Comparison of ENCODE assay signal across 1 cellular context in the genomic region with DNA sequence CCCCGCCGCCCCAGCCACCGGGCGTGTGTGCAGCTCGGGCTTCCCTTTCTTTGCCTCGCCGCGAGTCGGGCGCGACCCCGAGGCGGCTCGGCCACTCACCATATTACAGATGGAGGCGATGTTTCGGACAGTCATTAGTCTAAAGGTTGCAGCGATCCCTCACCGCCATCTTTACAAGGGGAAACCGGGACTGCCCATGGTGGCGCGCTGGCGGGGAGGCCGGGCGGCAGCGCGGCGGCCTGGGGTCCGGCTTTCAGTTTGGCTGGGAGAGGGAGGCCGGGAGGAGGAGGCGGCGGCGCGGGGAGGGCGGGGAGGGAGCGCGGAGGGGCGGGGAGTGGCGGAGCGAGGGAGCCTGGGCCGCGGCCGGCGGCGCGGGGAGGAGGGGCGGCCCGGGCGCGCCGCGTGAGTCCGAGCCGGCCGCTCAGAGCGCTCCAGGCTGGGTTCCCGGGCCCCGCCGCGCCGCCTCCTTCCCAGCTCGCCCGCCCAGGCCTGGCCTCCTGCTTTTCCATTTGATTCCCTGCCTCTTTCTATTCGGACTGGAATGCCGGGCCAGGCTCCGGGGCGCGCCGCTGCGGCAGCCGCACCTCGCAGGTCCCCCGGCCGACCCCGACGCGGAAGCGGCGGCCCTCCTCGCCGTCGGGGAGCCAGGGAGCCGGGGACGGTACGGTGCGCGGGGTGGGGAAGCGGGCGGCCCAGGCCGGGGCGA.
TF ChIP-seq lines count a peak whose summit lies in the region.

A gene with protein sequence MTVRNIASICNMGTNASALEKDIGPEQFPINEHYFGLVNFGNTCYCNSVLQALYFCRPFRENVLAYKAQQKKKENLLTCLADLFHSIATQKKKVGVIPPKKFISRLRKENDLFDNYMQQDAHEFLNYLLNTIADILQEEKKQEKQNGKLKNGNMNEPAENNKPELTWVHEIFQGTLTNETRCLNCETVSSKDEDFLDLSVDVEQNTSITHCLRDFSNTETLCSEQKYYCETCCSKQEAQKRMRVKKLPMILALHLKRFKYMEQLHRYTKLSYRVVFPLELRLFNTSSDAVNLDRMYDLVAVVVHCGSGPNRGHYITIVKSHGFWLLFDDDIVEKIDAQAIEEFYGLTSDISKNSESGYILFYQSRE (minus strand): TSS at position 286 of the 706 bp plus-strand sequence. CDS start 151 bp downstream, at position 135.

TF ChIP-seq in HepG2, 621 proteins besides CTCF, POLR2A, EP300 and RAD21 (continued from another document and continues in another):
- TF ChIP-seq, protein P1, sequence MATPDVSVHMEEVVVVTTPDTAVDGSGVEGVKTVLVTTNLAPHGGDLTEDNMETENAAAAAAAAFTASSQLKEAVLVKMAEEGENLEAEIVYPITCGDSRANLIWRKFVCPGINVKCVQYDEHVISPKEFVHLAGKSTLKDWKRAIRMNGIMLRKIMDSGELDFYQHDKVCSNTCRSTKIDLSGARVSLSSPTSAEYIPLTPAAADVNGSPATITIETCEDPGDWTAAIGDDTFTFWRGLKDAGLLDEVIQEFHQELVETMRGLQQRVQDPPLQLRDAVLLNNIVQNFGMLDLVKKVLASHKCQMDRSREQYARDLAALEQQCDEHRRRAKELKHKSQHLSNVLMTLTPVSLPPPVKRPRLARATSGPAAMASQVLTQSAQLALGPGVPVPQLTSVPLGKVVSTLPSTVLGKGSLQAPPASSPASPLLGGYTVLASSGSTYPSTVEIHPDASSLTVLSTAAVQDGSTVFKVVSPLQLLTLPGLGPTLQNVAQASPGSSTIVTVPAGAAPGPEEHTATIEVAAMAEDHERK (CRISPR knock-in tag; IDR thresholded peaks at IDR 0.05; ENCODE audit: low read depth), result no peak
- TF ChIP-seq SPEN (CRISPR knock-in tag; IDR thresholded peaks at IDR 0.05; ENCODE audit: low read depth) (peak; percentile 41; the same call in 1 of the 2 replicates), KMT2B (CRISPR knock-in tag; IDR thresholded peaks at IDR 0.05) (peak; percentile 48), ZNF777 (CRISPR knock-in tag; IDR thresholded peaks at IDR 0.05) (peak; percentile 97), ZNF570 (CRISPR knock-in tag; IDR thresholded peaks at IDR 0.05; ENCODE audit: borderline replicate concordance) (no peak), TOPORS (CRISPR knock-in tag; IDR thresholded peaks at IDR 0.05) (peak; percentile 25; the same call in 1 of the 2 replicates), GTF2F1 (IDR thresholded peaks at IDR 0.05; ENCODE audit: low read length) (no peak), MYC (CRISPR knock-in tag; IDR thresholded peaks at IDR 0.05; ENCODE audit: borderline replicate concordance) (no peak), ZNF569 (CRISPR knock-in tag; IDR thresholded peaks at IDR 0.05; ENCODE audit: borderline replicate concordance) (no peak), MXD4 (CRISPR knock-in tag; IDR thresholded peaks at IDR 0.05) (0 out of 2 replicates have a peak, but pooled peaks have one; percentile 7), ZNF430 (CRISPR knock-in tag; IDR thresholded peaks at IDR 0.05) (no peak), YEATS4 (CRISPR knock-in tag; IDR thresholded peaks at IDR 0.05; ENCODE audit: borderline replicate concordance) (peak; percentile 67; the same call in 1 of the 2 replicates), ZNF776 (CRISPR knock-in tag; IDR thresholded peaks at IDR 0.05) (peak; percentile 51), MAZ (IDR thresholded peaks at IDR 0.05; ENCODE audit: borderline replicate concordance, low read depth, low read length) (peak; percentile 64; the same call in 1 of the 2 replicates), MAZ (CRISPR knock-in tag; IDR thresholded peaks at IDR 0.05; ENCODE audit: low read depth) (no peak), GABPB1 (CRISPR knock-in tag; IDR thresholded peaks at IDR 0.05) (0 out of 2 replicates have a peak, but pooled peaks have one; percentile 16), ZNF263 (CRISPR knock-in tag; IDR thresholded peaks at IDR 0.05) (no peak), ZNF234 (CRISPR knock-in tag; conservative IDR thresholded peaks at IDR 0.05) (0 out of 2 replicates have a peak, but pooled peaks have one; percentile 48), HNF4G (IDR thresholded peaks at IDR 0.05; ENCODE audit: borderline replicate concordance, low read depth, low read length) (no peak), HNF4G (CRISPR knock-in tag; IDR thresholded peaks at IDR 0.05; ENCODE audit: borderline replicate concordance, low read depth) (no peak), TMF1 (CRISPR knock-in tag; IDR thresholded peaks at IDR 0.05; ENCODE audit: low read depth) (0 out of 2 replicates have a peak, but pooled peaks have one; percentile 4), RCOR2 (CRISPR knock-in tag; IDR thresholded peaks at IDR 0.05) (no peak), ZNF543 (CRISPR knock-in tag; IDR thresholded peaks at IDR 0.05) (0 out of 2 replicates have a peak, but pooled peaks have one; percentile 55), FOXO1 (CRISPR knock-in tag; IDR thresholded peaks at IDR 0.05) (0 out of 2 replicates have a peak, but pooled peaks have one; percentile 12), SALL2 (CRISPR knock-in tag; IDR thresholded peaks at IDR 0.05) (peak; percentile 37; the same call in 1 of the 2 replicates), HDAC1 (CRISPR knock-in tag; IDR thresholded peaks at IDR 0.05) (0 out of 2 replicates have a peak, but pooled peaks have one; percentile 14), KDM2A (CRISPR knock-in tag; IDR thresholded peaks at IDR 0.05; ENCODE audit: borderline replicate concordance, low read depth) (peak; percentile 23; the same call in 1 of the 2 replicates), POLR2AphosphoS5 (IDR thresholded peaks at IDR 0.05; ENCODE audit: low read depth, low read length) (peak; percentile 47; the same call in 1 of the 2 replicates), ZNF143 (CRISPR knock-in tag; IDR thresholded peaks at IDR 0.05) (0 out of 2 replicates have a peak, but pooled peaks have one; percentile 7), ZNF773 (CRISPR knock-in tag; IDR thresholded peaks at IDR 0.05; ENCODE audit: borderline replicate concordance) (peak; percentile 22; the same call in 1 of the 2 replicates), ZNF207 (IDR thresholded peaks at IDR 0.05; ENCODE audit: borderline replicate concordance) (no peak), PHF8 (CRISPR knock-in tag; IDR thresholded peaks at IDR 0.05) (peak; percentile 80), ZFY (CRISPR knock-in tag; IDR thresholded peaks at IDR 0.05) (peak; percentile 85), MIER2 (CRISPR knock-in tag; IDR thresholded peaks at IDR 0.05) (no peak), RBM22 (optimal IDR thresholded peaks at IDR 0.05; ENCODE audit: low read length) (no peak)
- TF ChIP-seq, protein P2, sequence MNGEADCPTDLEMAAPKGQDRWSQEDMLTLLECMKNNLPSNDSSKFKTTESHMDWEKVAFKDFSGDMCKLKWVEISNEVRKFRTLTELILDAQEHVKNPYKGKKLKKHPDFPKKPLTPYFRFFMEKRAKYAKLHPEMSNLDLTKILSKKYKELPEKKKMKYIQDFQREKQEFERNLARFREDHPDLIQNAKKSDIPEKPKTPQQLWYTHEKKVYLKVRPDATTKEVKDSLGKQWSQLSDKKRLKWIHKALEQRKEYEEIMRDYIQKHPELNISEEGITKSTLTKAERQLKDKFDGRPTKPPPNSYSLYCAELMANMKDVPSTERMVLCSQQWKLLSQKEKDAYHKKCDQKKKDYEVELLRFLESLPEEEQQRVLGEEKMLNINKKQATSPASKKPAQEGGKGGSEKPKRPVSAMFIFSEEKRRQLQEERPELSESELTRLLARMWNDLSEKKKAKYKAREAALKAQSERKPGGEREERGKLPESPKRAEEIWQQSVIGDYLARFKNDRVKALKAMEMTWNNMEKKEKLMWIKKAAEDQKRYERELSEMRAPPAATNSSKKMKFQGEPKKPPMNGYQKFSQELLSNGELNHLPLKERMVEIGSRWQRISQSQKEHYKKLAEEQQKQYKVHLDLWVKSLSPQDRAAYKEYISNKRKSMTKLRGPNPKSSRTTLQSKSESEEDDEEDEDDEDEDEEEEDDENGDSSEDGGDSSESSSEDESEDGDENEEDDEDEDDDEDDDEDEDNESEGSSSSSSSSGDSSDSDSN (CRISPR knock-in tag; IDR thresholded peaks at IDR 0.05), result peak; percentile 83; the same call in 1 of the 2 replicates
- TF ChIP-seq, protein P3, sequence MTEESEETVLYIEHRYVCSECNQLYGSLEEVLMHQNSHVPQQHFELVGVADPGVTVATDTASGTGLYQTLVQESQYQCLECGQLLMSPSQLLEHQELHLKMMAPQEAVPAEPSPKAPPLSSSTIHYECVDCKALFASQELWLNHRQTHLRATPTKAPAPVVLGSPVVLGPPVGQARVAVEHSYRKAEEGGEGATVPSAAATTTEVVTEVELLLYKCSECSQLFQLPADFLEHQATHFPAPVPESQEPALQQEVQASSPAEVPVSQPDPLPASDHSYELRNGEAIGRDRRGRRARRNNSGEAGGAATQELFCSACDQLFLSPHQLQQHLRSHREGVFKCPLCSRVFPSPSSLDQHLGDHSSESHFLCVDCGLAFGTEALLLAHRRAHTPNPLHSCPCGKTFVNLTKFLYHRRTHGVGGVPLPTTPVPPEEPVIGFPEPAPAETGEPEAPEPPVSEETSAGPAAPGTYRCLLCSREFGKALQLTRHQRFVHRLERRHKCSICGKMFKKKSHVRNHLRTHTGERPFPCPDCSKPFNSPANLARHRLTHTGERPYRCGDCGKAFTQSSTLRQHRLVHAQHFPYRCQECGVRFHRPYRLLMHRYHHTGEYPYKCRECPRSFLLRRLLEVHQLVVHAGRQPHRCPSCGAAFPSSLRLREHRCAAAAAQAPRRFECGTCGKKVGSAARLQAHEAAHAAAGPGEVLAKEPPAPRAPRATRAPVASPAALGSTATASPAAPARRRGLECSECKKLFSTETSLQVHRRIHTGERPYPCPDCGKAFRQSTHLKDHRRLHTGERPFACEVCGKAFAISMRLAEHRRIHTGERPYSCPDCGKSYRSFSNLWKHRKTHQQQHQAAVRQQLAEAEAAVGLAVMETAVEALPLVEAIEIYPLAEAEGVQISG (CRISPR knock-in tag; IDR thresholded peaks at IDR 0.05), result peak; percentile 44; the same call in 1 of the 2 replicates
- TF ChIP-seq, protein P4, sequence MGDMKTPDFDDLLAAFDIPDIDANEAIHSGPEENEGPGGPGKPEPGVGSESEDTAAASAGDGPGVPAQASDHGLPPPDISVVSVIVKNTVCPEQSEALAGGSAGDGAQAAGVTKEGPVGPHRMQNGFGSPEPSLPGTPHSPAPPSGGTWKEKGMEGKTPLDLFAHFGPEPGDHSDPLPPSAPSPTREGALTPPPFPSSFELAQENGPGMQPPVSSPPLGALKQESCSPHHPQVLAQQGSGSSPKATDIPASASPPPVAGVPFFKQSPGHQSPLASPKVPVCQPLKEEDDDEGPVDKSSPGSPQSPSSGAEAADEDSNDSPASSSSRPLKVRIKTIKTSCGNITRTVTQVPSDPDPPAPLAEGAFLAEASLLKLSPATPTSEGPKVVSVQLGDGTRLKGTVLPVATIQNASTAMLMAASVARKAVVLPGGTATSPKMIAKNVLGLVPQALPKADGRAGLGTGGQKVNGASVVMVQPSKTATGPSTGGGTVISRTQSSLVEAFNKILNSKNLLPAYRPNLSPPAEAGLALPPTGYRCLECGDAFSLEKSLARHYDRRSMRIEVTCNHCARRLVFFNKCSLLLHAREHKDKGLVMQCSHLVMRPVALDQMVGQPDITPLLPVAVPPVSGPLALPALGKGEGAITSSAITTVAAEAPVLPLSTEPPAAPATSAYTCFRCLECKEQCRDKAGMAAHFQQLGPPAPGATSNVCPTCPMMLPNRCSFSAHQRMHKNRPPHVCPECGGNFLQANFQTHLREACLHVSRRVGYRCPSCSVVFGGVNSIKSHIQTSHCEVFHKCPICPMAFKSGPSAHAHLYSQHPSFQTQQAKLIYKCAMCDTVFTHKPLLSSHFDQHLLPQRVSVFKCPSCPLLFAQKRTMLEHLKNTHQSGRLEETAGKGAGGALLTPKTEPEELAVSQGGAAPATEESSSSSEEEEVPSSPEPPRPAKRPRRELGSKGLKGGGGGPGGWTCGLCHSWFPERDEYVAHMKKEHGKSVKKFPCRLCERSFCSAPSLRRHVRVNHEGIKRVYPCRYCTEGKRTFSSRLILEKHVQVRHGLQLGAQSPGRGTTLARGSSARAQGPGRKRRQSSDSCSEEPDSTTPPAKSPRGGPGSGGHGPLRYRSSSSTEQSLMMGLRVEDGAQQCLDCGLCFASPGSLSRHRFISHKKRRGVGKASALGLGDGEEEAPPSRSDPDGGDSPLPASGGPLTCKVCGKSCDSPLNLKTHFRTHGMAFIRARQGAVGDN (CRISPR knock-in tag; IDR thresholded peaks at IDR 0.05), result peak; percentile 60
- TF ChIP-seq, protein P5, sequence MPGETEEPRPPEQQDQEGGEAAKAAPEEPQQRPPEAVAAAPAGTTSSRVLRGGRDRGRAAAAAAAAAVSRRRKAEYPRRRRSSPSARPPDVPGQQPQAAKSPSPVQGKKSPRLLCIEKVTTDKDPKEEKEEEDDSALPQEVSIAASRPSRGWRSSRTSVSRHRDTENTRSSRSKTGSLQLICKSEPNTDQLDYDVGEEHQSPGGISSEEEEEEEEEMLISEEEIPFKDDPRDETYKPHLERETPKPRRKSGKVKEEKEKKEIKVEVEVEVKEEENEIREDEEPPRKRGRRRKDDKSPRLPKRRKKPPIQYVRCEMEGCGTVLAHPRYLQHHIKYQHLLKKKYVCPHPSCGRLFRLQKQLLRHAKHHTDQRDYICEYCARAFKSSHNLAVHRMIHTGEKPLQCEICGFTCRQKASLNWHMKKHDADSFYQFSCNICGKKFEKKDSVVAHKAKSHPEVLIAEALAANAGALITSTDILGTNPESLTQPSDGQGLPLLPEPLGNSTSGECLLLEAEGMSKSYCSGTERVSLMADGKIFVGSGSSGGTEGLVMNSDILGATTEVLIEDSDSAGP (CRISPR knock-in tag; IDR thresholded peaks at IDR 0.05; ENCODE audit: borderline replicate concordance), result no peak
- TF ChIP-seq, protein P6, sequence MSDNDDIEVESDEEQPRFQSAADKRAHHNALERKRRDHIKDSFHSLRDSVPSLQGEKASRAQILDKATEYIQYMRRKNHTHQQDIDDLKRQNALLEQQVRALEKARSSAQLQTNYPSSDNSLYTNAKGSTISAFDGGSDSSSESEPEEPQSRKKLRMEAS (IDR thresholded peaks at IDR 0.05), result peak; percentile 54; the same call in 1 of the 2 replicates
- TF ChIP-seq, protein P7, sequence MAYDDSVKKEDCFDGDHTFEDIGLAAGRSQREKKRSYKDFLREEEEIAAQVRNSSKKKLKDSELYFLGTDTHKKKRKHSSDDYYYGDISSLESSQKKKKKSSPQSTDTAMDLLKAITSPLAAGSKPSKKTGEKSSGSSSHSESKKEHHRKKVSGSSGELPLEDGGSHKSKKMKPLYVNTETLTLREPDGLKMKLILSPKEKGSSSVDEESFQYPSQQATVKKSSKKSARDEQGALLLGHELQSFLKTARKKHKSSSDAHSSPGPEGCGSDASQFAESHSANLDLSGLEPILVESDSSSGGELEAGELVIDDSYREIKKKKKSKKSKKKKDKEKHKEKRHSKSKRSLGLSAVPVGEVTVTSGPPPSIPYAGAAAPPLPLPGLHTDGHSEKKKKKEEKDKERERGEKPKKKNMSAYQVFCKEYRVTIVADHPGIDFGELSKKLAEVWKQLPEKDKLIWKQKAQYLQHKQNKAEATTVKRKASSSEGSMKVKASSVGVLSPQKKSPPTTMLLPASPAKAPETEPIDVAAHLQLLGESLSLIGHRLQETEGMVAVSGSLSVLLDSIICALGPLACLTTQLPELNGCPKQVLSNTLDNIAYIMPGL (CRISPR knock-in tag; IDR thresholded peaks at IDR 0.05; ENCODE audit: borderline replicate concordance in 1 of 2, low read depth in 1 of 2), result peak in 1 of 2 experiments; percentile 34; a peak in 1 of 4 replicates
- TF ChIP-seq, protein P8, sequence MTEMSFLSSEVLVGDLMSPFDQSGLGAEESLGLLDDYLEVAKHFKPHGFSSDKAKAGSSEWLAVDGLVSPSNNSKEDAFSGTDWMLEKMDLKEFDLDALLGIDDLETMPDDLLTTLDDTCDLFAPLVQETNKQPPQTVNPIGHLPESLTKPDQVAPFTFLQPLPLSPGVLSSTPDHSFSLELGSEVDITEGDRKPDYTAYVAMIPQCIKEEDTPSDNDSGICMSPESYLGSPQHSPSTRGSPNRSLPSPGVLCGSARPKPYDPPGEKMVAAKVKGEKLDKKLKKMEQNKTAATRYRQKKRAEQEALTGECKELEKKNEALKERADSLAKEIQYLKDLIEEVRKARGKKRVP (CRISPR knock-in tag; IDR thresholded peaks at IDR 0.05), result peak in 1 of 2 experiments; percentile 9; a peak in 1 of 4 replicates
